Comparison of ENCODE assay signal across 12 cellular contexts in the genomic region with DNA sequence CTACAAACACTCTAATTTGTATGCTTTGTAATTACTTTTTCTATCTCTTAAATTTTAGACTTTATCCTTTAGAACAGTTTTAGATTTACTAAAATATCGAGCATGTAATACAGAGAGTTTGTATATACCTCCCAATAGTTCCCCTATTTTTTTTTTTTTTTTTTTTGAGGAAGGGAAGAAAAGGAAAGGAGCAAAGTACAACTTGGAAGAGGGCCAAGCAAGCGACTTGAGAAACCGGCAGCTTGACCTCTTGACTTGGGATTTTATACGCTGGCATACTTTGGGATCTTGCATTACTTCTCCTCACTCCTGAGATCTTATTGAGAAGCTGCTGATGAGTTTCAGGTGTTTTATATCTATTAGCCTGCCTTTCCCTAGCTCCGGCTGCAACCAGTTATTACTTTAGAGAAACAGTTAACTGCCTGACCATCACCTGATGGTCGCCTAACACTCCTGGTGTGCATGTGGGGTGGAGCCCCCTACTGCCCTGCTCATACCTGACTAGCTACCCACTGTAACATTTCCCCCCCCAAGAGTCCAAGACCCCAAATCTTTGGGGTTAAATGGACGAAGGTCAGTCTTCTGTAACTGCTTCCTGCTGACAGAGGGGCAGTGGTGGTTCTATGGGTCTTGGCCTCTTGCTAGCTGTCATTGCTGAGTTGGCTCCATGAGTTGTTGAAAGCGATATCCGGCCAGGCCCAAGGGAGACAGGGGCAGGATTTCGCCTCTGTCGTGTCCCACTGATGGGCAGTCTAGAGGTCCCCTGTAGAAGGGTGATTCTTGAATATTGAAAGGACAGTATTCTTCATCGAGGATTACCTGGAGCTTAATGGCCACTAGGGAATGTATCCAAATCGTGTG. TPM values are rescaled to one million over a fixed set of nuclear protein-coding genes. Genes with fewer than 3 reads are reported as not detected.
DNase-seq lines count a peak whose midpoint lies in the region; ATAC-seq, FAIRE-seq and TF ChIP-seq lines count a peak whose summit lies in the region.
"Had no signal": no experiment of that assay in that cellular context is flagged by ENCODE, and none has a peak within 500 bp of the region (broad histone marks: within the 10 kb centered on the region; RNA-seq: fewer than 3 reads in every experiment).

No MANE protein-coding gene starts in this region.

- H4K5ac ChIP-seq in H1 (ENCODE audit: insufficient read length, low read depth, low read length) = no peak overlapping the region

- no peak overlapping the region for H2AK5ac ChIP-seq in H1 (ENCODE audit: low read depth, low read length)

- H3K56ac ChIP-seq in H1 (replicated peaks; ENCODE audit: insufficient read length, low read depth, low read length) = no peak overlapping the region

- no peak overlapping the region for H4K8ac ChIP-seq in H1 (ENCODE audit: extremely low read depth, insufficient read depth, low read length)

- POLR2A ChIA-PET in H1 (lab: Charles Lee; ENCODE audit: partially characterized antibody) = interaction anchor here (0.8 kb wide), 2 partner anchors 9 to 18 kb away, joined by 3 to 4 read pairs; no protein-coding TSS in a partner anchor

- no peak overlapping the region for H3K27ac ChIP-seq in H1 (ENCODE audit: low read depth, low read length)
- H3K27ac ChIP-seq in neutrophil = peak overlapping the region; percentile 3
- H3K27ac ChIP-seq: BLaER1 treated with 17β-estradiol and CSF1 and Interleukin-3, amounts not matched to agents 10 nM and 100 nM; dorsolateral prefrontal cortex; upper lobe of left lung had no signal

- no peak overlapping the region for H3K4me3 ChIP-seq in H1 (ENCODE audit: extremely low read depth in 1 of 4, insufficient read depth in 2 of 4, low read depth in 3 of 4, low read length in 4 of 4)
- H3K4me3 ChIP-seq in neutrophil (ENCODE audit: low read depth in 1 of 2, low read length in 1 of 2) = no peak overlapping the region
- H3K4me3 ChIP-seq: BLaER1 treated with 17β-estradiol and CSF1 and Interleukin-3, amounts not matched to agents 10 nM and 100 nM; dorsolateral prefrontal cortex; upper lobe of left lung had no signal

- H3K23me2 ChIP-seq in H1 (ENCODE audit: low read depth, low read length) = no peaks in the 10 kb centered on the region

- peaks cover 3 to 100% of the 10 kb centered on the region in 2 experiments; a peak in 3 of 4 replicates for H3K79me2 ChIP-seq in H1 (ENCODE audit: control insufficient read depth in 1 of 2, insufficient read depth in 2 of 2, low read length in 2 of 2)

- H3K36me3 ChIP-seq in H1 (ENCODE audit: control insufficient read depth in 2 of 4, insufficient read depth in 4 of 4, low read length in 3 of 4) (no peaks in the 10 kb centered on the region), neutrophil (no peaks in the 10 kb centered on the region)
- H3K36me3 ChIP-seq: upper lobe of left lung had no signal

- FAIRE-seq in H1 (lab: Jason Lieb, UNC) = no peak

- H3K4me2 ChIP-seq in H1 (ENCODE audit: insufficient read depth in 1 of 2, low read depth in 2 of 2, low read length in 2 of 2) = no peak overlapping the region

- H3K4me1 ChIP-seq in H1 (replicated peaks in 1 of 4; ENCODE audit: control insufficient read depth in 3 of 4, insufficient read depth in 4 of 4, low read length in 3 of 4) (peaks cover 0 to 8% (median 0%) of the 10 kb centered on the region in 4 experiments; a peak in 4 of 7 replicates), neutrophil (ENCODE audit: control insufficient read depth in 1 of 2, insufficient read depth in 1 of 2, low read depth in 1 of 2, low read length in 1 of 2) (peaks cover 10 to 14% of the 10 kb centered on the region in 2 experiments)

- H3K9me3 ChIP-seq in H1 (ENCODE audit: insufficient read depth in 2 of 2, low read depth in 1 of 2, low read length in 1 of 2) (no peaks in the 10 kb centered on the region), neutrophil (no peaks in the 10 kb centered on the region)
- H3K9me3 ChIP-seq: upper lobe of left lung had no signal

- no peak overlapping the region for H3K18ac ChIP-seq in H1 (ENCODE audit: extremely low read depth, low read length)

- H4K20me1 ChIP-seq in H1 (replicated peaks in 1 of 2; ENCODE audit: control insufficient read depth in 1 of 2, insufficient read depth in 2 of 2, low read length in 2 of 2) = peaks cover 3 to 4% of the 10 kb centered on the region in 2 experiments

- TF ChIP-seq CTCF in H1 (IDR thresholded peaks at IDR 0.05; ENCODE audit: control extremely low read depth in 1 of 3, insufficient read depth in 1 of 3, low read depth in 1 of 3, low read length in 3 of 3) (peak in 2 of 3 experiments; percentile 2 to 8; a peak in 1 of 4 replicates), neutrophil (IDR thresholded peaks at IDR 0.05) (no peak)

- no peak overlapping the region for H2BK20ac ChIP-seq in H1 (ENCODE audit: low read length)

- no peak overlapping the region for H2BK120ac ChIP-seq in H1 (replicated peaks; ENCODE audit: low read depth, low read length)

- H3K23ac ChIP-seq in H1 (ENCODE audit: insufficient read length) = no peak overlapping the region

- H3K27me3 ChIP-seq in H1 (replicated peaks in 1 of 4; ENCODE audit: control insufficient read depth in 3 of 4, extremely low read depth in 1 of 4, insufficient read depth in 3 of 4, low read length in 3 of 4) (no peaks in the 10 kb centered on the region), neutrophil (no peaks in the 10 kb centered on the region)
- H3K27me3 ChIP-seq: BLaER1 treated with 17β-estradiol and CSF1 and Interleukin-3, amounts not matched to agents 10 nM and 100 nM; dorsolateral prefrontal cortex; upper lobe of left lung had no signal

- H2BK5ac ChIP-seq in H1 (ENCODE audit: low read depth, low read length) = 0 out of 2 replicates have a peak overlapping the region, but pooled peaks have one; percentile 28

- H3K79me1 ChIP-seq in H1 (ENCODE audit: low read depth, low read length) = peaks cover 2% of the 10 kb centered on the region; the same call in 1 of the 2 replicates

- no peak overlapping the region for H2AFZ ChIP-seq in H1 (ENCODE audit: low read length)

- H2BK15ac ChIP-seq in H1 (ENCODE audit: low read length) = no peak overlapping the region

- WGBS in H1 (ENCODE audit: extremely low coverage in 1 of 2, insufficient coverage in 1 of 2, insufficient read length in 1 of 2, insufficient replicate concordance in 2 of 2, low coverage in 1 of 2, low lambda C conversion rate in 2 of 2, missing lambda C conversion rate in 1 of 2), 2 experiments = 88% methylated on average over 13 of the region's 13 CpGs; no CpG with 5 or more reads in 1 of the 2 experiments

- CTCF ChIA-PET in H1 (lab: Charles Lee; ENCODE audit: partially characterized antibody) = interaction anchor here (0.7 to 1.8 kb wide), 6 partner anchors 11 to 165 kb away, joined by 3 to 5 read pairs (median 3); no protein-coding TSS in a partner anchor

- no peak overlapping the region for H3K9ac ChIP-seq in H1 (replicated peaks in 1 of 4; ENCODE audit: extremely low read depth in 1 of 4, low read depth in 3 of 4, low read length in 3 of 4)
- H3K9ac ChIP-seq: BLaER1 treated with 17β-estradiol and CSF1 and Interleukin-3, amounts not matched to agents 10 nM and 100 nM had no signal

- TF ChIP-seq EP300 in H1 (IDR thresholded peaks at IDR 0.05; ENCODE audit: borderline replicate concordance in 1 of 2, low read depth in 2 of 2, low read length in 2 of 2) = no peak

- TF ChIP-seq POLR2A in H1 (IDR thresholded peaks at IDR 0.05; ENCODE audit: control extremely low read depth in 1 of 2, low read depth in 2 of 2, low read length in 2 of 2) = no peak

- ATAC-seq in GM19467 (IDR thresholded peaks at IDR 0.05; ENCODE audit: unreplicated experiment) = no peak

- no peak overlapping the region for H4K91ac ChIP-seq in H1 (replicated peaks; ENCODE audit: insufficient read length, low read length)

- DNase-seq in CD1c-positive myeloid dendritic cell (ENCODE audit: extremely low spot score) = peak; percentile 50
- DNase-seq in KBM-7 = peak; percentile 73
- no peak for DNase-seq in H1 (ENCODE audit: low read depth in 1 of 2, low spot score in 2 of 2)
- no peak for DNase-seq in GM19240 (ENCODE audit: insufficient read length, low spot score)
- no peak for DNase-seq in hypothalamus (lab: John Stamatoyannopoulos, UW)
- DNase-seq: dorsolateral prefrontal cortex, HCEC 1CT, NCI-H510A treated with DMSO at 0.1 percent for 48 hours had no signal

- H2BK12ac ChIP-seq in H1 (ENCODE audit: low read depth, low read length) = no peak overlapping the region

- H3K14ac ChIP-seq in H1 (ENCODE audit: insufficient read length) = no peak overlapping the region

- H3K4ac ChIP-seq in H1 (replicated peaks; ENCODE audit: insufficient read length, low read depth, low read length) = no peak overlapping the region

- in situ Hi-C loops in KBM-7 (cut with MboI; ENCODE audit: low pct_unique_long_range_greater_than_20kb, low sequenced_read_pairs) = no loop called here

- no peak; a peak in 1 of 4 replicates for TF ChIP-seq RAD21 in H1 (IDR thresholded peaks at IDR 0.05 in 1 of 2, conservative IDR thresholded peaks at IDR 0.05 in 1 of 2; ENCODE audit: low read depth in 2 of 2, low read length in 2 of 2)

TF ChIP-seq in H1, 55 proteins besides CTCF, POLR2A, EP300 and RAD21 (continues in another document):
- no peak for TF ChIP-seq JUND (IDR thresholded peaks at IDR 0.05; ENCODE audit: low read length)
- TF ChIP-seq GABPA (IDR thresholded peaks at IDR 0.05; ENCODE audit: borderline replicate concordance, insufficient read depth, low read length) = no peak
- TF ChIP-seq CHD1 (IDR thresholded peaks at IDR 0.05; ENCODE audit: low read depth, low read length) = no peak
- no peak for TF ChIP-seq RNF2 (IDR thresholded peaks at IDR 0.05; ENCODE audit: borderline replicate concordance, low read depth, low read length, missing control alignments, poor library complexity, severe bottlenecking)
- TF ChIP-seq, protein P1, sequence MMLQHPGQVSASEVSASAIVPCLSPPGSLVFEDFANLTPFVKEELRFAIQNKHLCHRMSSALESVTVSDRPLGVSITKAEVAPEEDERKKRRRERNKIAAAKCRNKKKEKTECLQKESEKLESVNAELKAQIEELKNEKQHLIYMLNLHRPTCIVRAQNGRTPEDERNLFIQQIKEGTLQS (IDR thresholded peaks at IDR 0.05; ENCODE audit: insufficient read depth, low read depth, low read length) = no peak
- TF ChIP-seq SIRT6 (IDR thresholded peaks at IDR 0.05; ENCODE audit: low read length) = no peak
- no peak for TF ChIP-seq TBP (IDR thresholded peaks at IDR 0.05; ENCODE audit: low read depth, low read length)
- TF ChIP-seq CBX5 (IDR thresholded peaks at IDR 0.05; ENCODE audit: low read depth, low read length) = no peak
- no peak for TF ChIP-seq TAF1 (IDR thresholded peaks at IDR 0.05; ENCODE audit: low read depth, low read length)

RNA-seq across cellular contexts. Expression of a gene that starts 28.5 kb away (rescaled TPM):
- 45.9 and 50.9 TPM in 2 replicates for total RNA-seq in H1 (2021; fragmentation: NEBNext Ultra II Directional; extraction: Animal tissue kit (Norgen Biotek cat#: 25700))
- 16.8 and 22.3 TPM in 2 replicates for polyA plus RNA-seq in H1 (2011; rRNA removed)
- polyA plus RNA-seq in H1 (2011; cell fraction: cytosol; rRNA removed) = 22.4 TPM
- polyA plus RNA-seq in H1 (2011; cell fraction: nucleus; rRNA removed) = 18.0 TPM
- polyA plus RNA-seq in H1 (2012, experiment 1 of 2) = 22.2 to 39.8 TPM (median 31.8 TPM) in 4 replicates
- 1.6 TPM for polyA plus RNA-seq in H1 (2012, experiment 2 of 2)
- 22.2 TPM for polyA plus RNA-seq in H1 (2013, experiment 1 of 2)
- polyA plus RNA-seq in H1 (2013, experiment 2 of 2) = 20.6 TPM
- polyA minus RNA-seq in H1 (2011; rRNA and poly(A)+ RNA removed) = 122 and 137 TPM in 2 replicates
- polyA minus RNA-seq in H1 (2011; cell fraction: cytosol; rRNA and poly(A)+ RNA removed) = 26.1 TPM
- 126 TPM for polyA minus RNA-seq in H1 (2011; cell fraction: nucleus; rRNA and poly(A)+ RNA removed)

Comparison
In these comparisons a context has a peak if more than half of its experiments do, and no peak if none do; other contexts are left out.
1. DNase-seq: peak in CD1c-positive myeloid dendritic cell (single experiment) and KBM-7 (single experiment); none in H1 (0 of 2), GM19240 (single experiment) and hypothalamus (0 of 51).